Comparison of ENCODE assay signal across 19 cellular contexts in genomic region chr15:77939851-77940250, GRCh38.
"Had no signal": no experiment of that assay in that cellular context is flagged by ENCODE, and none has a peak within 500 bp of the region (broad histone marks: within the 10 kb centered on the region; RNA-seq: fewer than 3 reads in every experiment).

No MANE protein-coding gene starts in this region.

- H3K9me3 Mint-ChIP-seq: memory B cell; natural killer cell treated with Interleukin-12 subunit alpha and Interleukin-12 subunit beta and Interleukin-15 and Interleukin-18, amount 100 ng/mL, for 72 hours; neural crest cell; stimulated activated naive CD8-positive, alpha-beta T cell treated with anti-CD3 and anti-CD28 coated beads, Interleukin-15, Interleukin-2, amounts not matched to agents 100 ng/mL and 50 ng/mL, for 24 hours had no signal

- H3K36me3 ChIP-seq: suprapubic skin, transverse colon, vagina had no signal

- H3K79me2 ChIP-seq: parathyroid adenoma had no signal

- H3K27ac Mint-ChIP-seq: memory B cell; natural killer cell treated with Interleukin-12 subunit alpha and Interleukin-12 subunit beta and Interleukin-15 and Interleukin-18, amount 100 ng/mL, for 72 hours; progenitor cell of endocrine pancreas; stimulated activated naive CD8-positive, alpha-beta T cell treated with anti-CD3 and anti-CD28 coated beads, Interleukin-15, Interleukin-2, amounts not matched to agents 100 ng/mL and 50 ng/mL, for 24 hours had no signal

- DNase-seq: dorsolateral prefrontal cortex; effector CD4-positive, alpha-beta T cell; stimulated activated CD4-positive, alpha-beta T cell treated with anti-CD3 and anti-CD28 coated beads, Interleukin-12 subunit alpha, Interleukin-12 subunit beta, amount 100 ng/mL, for 4 hours; stimulated activated CD4-positive, alpha-beta T cell treated with anti-CD3 and anti-CD28 coated beads, Interleukin-1b, Interleukin-23, amount 100 ng/mL, for 48 hours; stimulated activated CD4-positive, alpha-beta T cell treated with anti-CD3 and anti-CD28 coated beads, Interleukin-4, amount 100 ng/mL, for 1 hour; stimulated activated CD8-positive, alpha-beta memory T cell treated with anti-CD3 and anti-CD28 coated beads, Interleukin-4, amount 100 ng/mL, for 48 hours; transverse colon had no signal

- H2AFZ ChIP-seq: parathyroid adenoma had no signal

- H3K9ac ChIP-seq: parathyroid adenoma had no signal

- H3K36me3 Mint-ChIP-seq: memory B cell; natural killer cell treated with Interleukin-12 subunit alpha and Interleukin-12 subunit beta and Interleukin-15 and Interleukin-18, amount 100 ng/mL, for 72 hours had no signal

- ATAC-seq: left lobe of liver; natural killer cell treated with Interleukin-12 subunit alpha and Interleukin-12 subunit beta and Interleukin-15 and Interleukin-18, amount 100 ng/mL, for 72 hours; sciatic nerve had no signal

- H3K4me1 ChIP-seq: parathyroid adenoma, vagina had no signal

- H3K4me2 ChIP-seq: smooth muscle cell had no signal

- H3K4me3 Mint-ChIP-seq: memory B cell; natural killer cell treated with Interleukin-12 subunit alpha and Interleukin-12 subunit beta and Interleukin-15 and Interleukin-18, amount 100 ng/mL, for 72 hours; neural crest cell; stimulated activated naive CD8-positive, alpha-beta T cell treated with anti-CD3 and anti-CD28 coated beads, Interleukin-15, Interleukin-2, amounts not matched to agents 100 ng/mL and 50 ng/mL, for 24 hours had no signal

- H3K4me3 ChIP-seq: dorsolateral prefrontal cortex, lung, smooth muscle cell, suprapubic skin, transverse colon, vagina had no signal

- H3K27ac ChIP-seq: dorsolateral prefrontal cortex, parathyroid adenoma, suprapubic skin, transverse colon, vagina had no signal

- H3K9me3 ChIP-seq: suprapubic skin, transverse colon, vagina had no signal

- H3K27me3 ChIP-seq: dorsolateral prefrontal cortex, suprapubic skin, transverse colon, vagina had no signal

- H3K27me3 Mint-ChIP-seq: stimulated activated naive CD8-positive, alpha-beta T cell treated with anti-CD3 and anti-CD28 coated beads, Interleukin-15, Interleukin-2, amounts not matched to agents 100 ng/mL and 50 ng/mL, for 24 hours had no signal
